In genomic region chr15:68275165-68275746, GRCh38 we compare ENCODE assay signal across 1 cellular context.
TF ChIP-seq lines count a peak whose summit lies in the region.

No MANE protein-coding gene starts in this region.

TF ChIP-seq in H1, 55 proteins besides CTCF, POLR2A, EP300 and RAD21 (continued from another document):
- no peak for TF ChIP-seq CREB1 (IDR thresholded peaks at IDR 0.05)
